15 cellular contexts compared by ENCODE assay signal in the genomic region with DNA sequence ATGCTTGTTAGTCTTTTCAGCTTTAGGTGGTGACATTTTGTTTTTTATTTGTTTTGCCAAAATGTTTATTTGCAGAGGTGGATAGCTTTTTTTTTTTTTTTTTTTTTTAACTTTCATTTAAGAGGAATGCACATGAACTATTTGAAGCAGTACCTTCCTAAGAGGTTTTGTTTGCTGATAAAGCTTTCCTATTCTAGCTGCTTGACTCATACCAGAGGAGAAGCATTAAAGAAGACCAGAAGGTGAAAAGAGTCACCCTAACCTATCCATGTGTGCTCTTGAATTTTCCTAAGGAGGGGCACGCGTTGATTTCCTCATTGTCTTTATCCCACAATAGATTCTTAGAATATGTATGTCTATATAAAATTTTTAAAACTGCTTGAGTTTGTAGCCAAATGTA. TPM values are rescaled to one million over a fixed set of nuclear protein-coding genes. Genes with fewer than 3 reads are reported as not detected.
DNase-seq lines count a peak whose midpoint lies in the region; ATAC-seq and TF ChIP-seq lines count a peak whose summit lies in the region.
"Had no signal": no experiment of that assay in that cellular context is flagged by ENCODE, and none has a peak within 500 bp of the region (broad histone marks: within the 10 kb centered on the region; RNA-seq: fewer than 3 reads in every experiment).

No MANE protein-coding gene starts in this region.

- H3K79me2 ChIP-seq in OCI-LY1 (ENCODE audit: insufficient read depth, low read length) (peaks cover 99% of the 10 kb centered on the region), osteoblast (ENCODE audit: insufficient read depth, low read length) (peaks cover 99% of the 10 kb centered on the region)

- no peak for ATAC-seq in CD4-positive, alpha-beta T cell (ENCODE audit: poor library complexity)
- ATAC-seq: GM23338; stimulated activated naive B cell treated with anti-CD40 and anti-IgM and Interleukin-4, amounts not matched to agents 10 μg/mL and 1 μg/mL and 100 μg/mL, for 72 hours had no signal

- no peak for TF ChIP-seq CTCF in CD4-positive, alpha-beta T cell (IDR thresholded peaks at IDR 0.05)
- TF ChIP-seq CTCF in OCI-LY1 (IDR thresholded peaks at IDR 0.05; ENCODE audit: low read length) (no peak), osteoblast (IDR thresholded peaks at IDR 0.05; ENCODE audit: extremely low read depth, low read depth, low read length) (no peak), sigmoid colon (IDR thresholded peaks at IDR 0.05) (no peak)

- H3K4me3 ChIP-seq in OCI-LY1 (ENCODE audit: low read depth, low read length, poor library complexity, severe bottlenecking) (no peak overlapping the region), osteoblast (ENCODE audit: insufficient read depth, low read length) (no peak overlapping the region), sigmoid colon (no peak overlapping the region)
- H3K4me3 ChIP-seq: GM23338 had no signal

- no peaks in the 10 kb centered on the region for H3F3A ChIP-seq in OCI-LY1 (ENCODE audit: insufficient read depth, low read length)

- H3K9me3 Mint-ChIP-seq in CD4-positive, alpha-beta T cell: no peaks in the 10 kb centered on the region
- H3K9me3 Mint-ChIP-seq: GM23338; stimulated activated naive B cell treated with anti-CD40 and anti-IgM and Interleukin-4, amounts not matched to agents 10 μg/mL and 1 μg/mL and 100 μg/mL, for 72 hours had no signal

- H3K9me3 ChIP-seq in CD4-positive, alpha-beta T cell (ENCODE audit: control insufficient read depth, low read length): no peaks in the 10 kb centered on the region
- no peaks in the 10 kb centered on the region for H3K9me3 ChIP-seq in OCI-LY1 (ENCODE audit: low read length)
- no peaks in the 10 kb centered on the region for H3K9me3 ChIP-seq in osteoblast (ENCODE audit: low read depth, low read length)
- no peaks in the 10 kb centered on the region for H3K9me3 ChIP-seq in sigmoid colon

- no peak overlapping the region for H3K4me2 ChIP-seq in OCI-LY1 (ENCODE audit: low read length)
- H3K4me2 ChIP-seq in osteoblast (ENCODE audit: insufficient read depth, low read length): peak overlapping the region; percentile 54
- H3K4me2 ChIP-seq: GM23338 had no signal

- H3K36me3 ChIP-seq in OCI-LY1 (ENCODE audit: insufficient read depth, low read length): peaks cover 68% of the 10 kb centered on the region
- H3K36me3 ChIP-seq in osteoblast (ENCODE audit: insufficient read depth, low read length): peaks cover 7% of the 10 kb centered on the region
- no peaks in the 10 kb centered on the region for H3K36me3 ChIP-seq in sigmoid colon

- H2AFZ ChIP-seq in OCI-LY1 (ENCODE audit: low read length) (no peak overlapping the region), osteoblast (ENCODE audit: low read length) (no peak overlapping the region)
- H2AFZ ChIP-seq: GM23338 had no signal

- H3K9ac ChIP-seq in OCI-LY1 (ENCODE audit: low read length): no peak overlapping the region

- H4K20me1 ChIP-seq in OCI-LY1 (ENCODE audit: insufficient read depth, low read length) (no peaks in the 10 kb centered on the region), osteoblast (ENCODE audit: insufficient read depth, low read length) (peaks cover 75% of the 10 kb centered on the region)

- peak overlapping the region; percentile 62 for H3K4me3 Mint-ChIP-seq in CD4-positive, alpha-beta T cell
- H3K4me3 Mint-ChIP-seq: GM23338; stimulated activated naive B cell treated with anti-CD40 and anti-IgM and Interleukin-4, amounts not matched to agents 10 μg/mL and 1 μg/mL and 100 μg/mL, for 72 hours had no signal

- WGBS in sigmoid colon, 2 donors: 79 to 89% methylated on average over 2 of the region's 2 CpGs

- POLR2A ChIA-PET in CD4-positive, alpha-beta T cell (lab: Charles Lee): interaction anchor here (1.0 to 2.4 kb wide), 5 partner anchors 8 to 57 kb away, joined by 3 to 9 read pairs (median 5); no protein-coding TSS in a partner anchor

- intact Hi-C loops in CD4-positive, alpha-beta T cell (cut with DNase I, micrococcal nuclease): no loop called here
- intact Hi-C loops in sigmoid colon (cut with DNase I): no loop called here

- H3K36me3 Mint-ChIP-seq in CD4-positive, alpha-beta T cell (ENCODE audit: low read depth): peaks cover 41% of the 10 kb centered on the region

- peaks cover 96% of the 10 kb centered on the region for H3K4me1 Mint-ChIP-seq in CD4-positive, alpha-beta T cell (ENCODE audit: low read depth)

- H3K27ac ChIP-seq in CD4-positive, alpha-beta T cell (ENCODE audit: low read depth, low read length): no peak overlapping the region
- H3K27ac ChIP-seq in OCI-LY1 (ENCODE audit: low read depth, low read length, poor library complexity, severe bottlenecking) (peak overlapping the region; percentile 5), epithelial cell of prostate (peak overlapping the region; percentile 72), osteoblast (ENCODE audit: low read depth, low read length) (no peak overlapping the region), sigmoid colon (no peak overlapping the region)

- peak overlapping the region; percentile 42 for H3K27ac Mint-ChIP-seq in CD4-positive, alpha-beta T cell
- H3K27ac Mint-ChIP-seq: GM23338; stimulated activated naive B cell treated with anti-CD40 and anti-IgM and Interleukin-4, amounts not matched to agents 10 μg/mL and 1 μg/mL and 100 μg/mL, for 72 hours had no signal

- peaks cover 99% of the 10 kb centered on the region for H3K4me1 ChIP-seq in OCI-LY1 (ENCODE audit: insufficient read depth, low read length, severe bottlenecking)
- H3K4me1 ChIP-seq in osteoblast (ENCODE audit: insufficient read depth, low read length): peaks cover 19% of the 10 kb centered on the region
- H3K4me1 ChIP-seq in sigmoid colon: peaks cover 0 to 84% (median 66%) of the 10 kb centered on the region in 4 donors

- no peaks in the 10 kb centered on the region for H3K27me3 ChIP-seq in CD4-positive, alpha-beta T cell (ENCODE audit: control insufficient read depth, insufficient read depth, low read length)
- H3K27me3 ChIP-seq in OCI-LY1 (ENCODE audit: insufficient read depth, low read length): no peaks in the 10 kb centered on the region
- H3K27me3 ChIP-seq in osteoblast (ENCODE audit: insufficient read depth, low read length): no peaks in the 10 kb centered on the region
- H3K27me3 ChIP-seq in sigmoid colon: no peaks in the 10 kb centered on the region

- no peaks in the 10 kb centered on the region for H3K9me2 ChIP-seq in OCI-LY1 (ENCODE audit: low read depth, low read length)

- no peak for TF ChIP-seq EP300 in sigmoid colon (IDR thresholded peaks at IDR 0.05)

- no peaks in the 10 kb centered on the region for H3K27me3 Mint-ChIP-seq in CD4-positive, alpha-beta T cell
- H3K27me3 Mint-ChIP-seq: stimulated activated naive B cell treated with anti-CD40 and anti-IgM and Interleukin-4, amounts not matched to agents 10 μg/mL and 1 μg/mL and 100 μg/mL, for 72 hours had no signal

- CTCF ChIA-PET in CD4-positive, alpha-beta T cell (lab: Charles Lee): interaction anchor here (0.6 to 1.3 kb wide), 2 partner anchors 34 to 55 kb away, joined by 3 to 5 read pairs; no protein-coding TSS in a partner anchor

- DNase-seq in CD4-positive, alpha-beta T cell: no peak
- DNase-seq in epithelial cell of prostate (ENCODE audit: low read depth, low spot score) (no peak), osteoblast (ENCODE audit: insufficient read length, low spot score, missing footprints) (no peak), pons (ENCODE audit: low spot score) (no peak), sigmoid colon (no peak), NCI-H524 treated with DMSO at 0.1 percent for 48 hours (lab: John Stamatoyannopoulos, UW) (no peak)
- DNase-seq in activated effector memory CD4-positive, alpha-beta T cell treated with Interleukin-2 at 50 U/mL for 16 hours: no peak
- DNase-seq: hypothalamus; midbrain; NCI-H2081; posterior cingulate gyrus; stimulated activated CD4-positive, alpha-beta T cell treated with anti-CD3 and anti-CD28 coated beads, Interleukin-2, amount 100 ng/mL, for 48 hours; stimulated activated naive B cell treated with anti-CD40 and anti-IgM and Interleukin-4, amounts not matched to agents 10 μg/mL and 1 μg/mL and 100 μg/mL, for 72 hours had no signal

- no peak for TF ChIP-seq POLR2A in sigmoid colon (IDR thresholded peaks at IDR 0.05)

RNA-seq across cellular contexts. Expression of a gene that starts 57.7 kb away (rescaled TPM):
- 100 to 1,000 TPM; 136 to 140 TPM for total RNA-seq in CD4-positive, alpha-beta T cell
- total RNA-seq in osteoblast (12.7 and 17.4 TPM in 2 replicates), sigmoid colon (10 to 100 TPM; 34.6 to 53.2 (median 37.3) TPM)
- polyA plus RNA-seq in sigmoid colon: 10 to 100 TPM in 1 of 3 donors, 1 to 10 TPM in 2; 6.7 to 20.1 (median 9.0) TPM

Comparison
In these comparisons a context has a peak if more than half of its experiments do, and no peak if none do; other contexts are left out.
1. H3K27ac ChIP-seq: peak in OCI-LY1 (single experiment) and epithelial cell of prostate (single experiment); none in CD4-positive, alpha-beta T cell (single experiment), osteoblast (single experiment) and sigmoid colon (0 of 4).